8 cellular contexts compared by ENCODE assay signal in genomic region chr15:98177950-98178848, GRCh38.
DNase-seq lines count a peak whose midpoint lies in the region; ATAC-seq and TF ChIP-seq lines count a peak whose summit lies in the region.

No MANE protein-coding gene starts in this region.

- ATAC-seq in GM18505 (IDR thresholded peaks at IDR 0.05; ENCODE audit: unreplicated experiment) = peak; percentile 88

- DNase-seq in BE2C = peak; percentile 41
- DNase-seq in HL-60 (ENCODE audit: low read depth in 1 of 2, low spot score in 1 of 2) = peak; percentile 12 to 56
- no peak for DNase-seq in ascending aorta (ENCODE audit: low spot score in 2 of 2)
- peak; percentile 21 for DNase-seq in hepatic stellate cell (ENCODE audit: low spot score)
- DNase-seq in skeletal muscle cell (ENCODE audit: low read depth) = peak; percentile 25
- DNase-seq in NCI-H187 (lab: John Stamatoyannopoulos, UW) = no peak

- H3K27me3 ChIP-seq in BE2C (peaks cover 37% of the 10 kb centered on the region), HL-60 (ENCODE audit: insufficient read depth, poor library complexity, severe bottlenecking) (peaks cover 3% of the 10 kb centered on the region), OCI-LY3 (ENCODE audit: low read depth, low read length) (peaks cover 12% of the 10 kb centered on the region), ascending aorta (no peaks in the 10 kb centered on the region)

- no peaks in the 10 kb centered on the region for H3K36me3 ChIP-seq in BE2C
- no peaks in the 10 kb centered on the region for H3K36me3 ChIP-seq in OCI-LY3 (replicated peaks; ENCODE audit: low read depth, low read length)
- H3K36me3 ChIP-seq in ascending aorta = no peaks in the 10 kb centered on the region

- H3K4me3 ChIP-seq in BE2C (ENCODE audit: low read depth, low read length) = no peak overlapping the region
- H3K4me3 ChIP-seq in HL-60 (replicated peaks; ENCODE audit: insufficient read depth, low read length) = no peak overlapping the region
- H3K4me3 ChIP-seq in OCI-LY3 (ENCODE audit: low read length) = no peak overlapping the region
- no peak overlapping the region for H3K4me3 ChIP-seq in ascending aorta
- no peak overlapping the region for H3K4me3 ChIP-seq in skeletal muscle cell (ENCODE audit: low read depth, low read length)

- H3K4me1 ChIP-seq in BE2C = no peaks in the 10 kb centered on the region
- H3K4me1 ChIP-seq in OCI-LY3 (ENCODE audit: low read length) = no peaks in the 10 kb centered on the region
- H3K4me1 ChIP-seq in ascending aorta = no peaks in the 10 kb centered on the region

- H3K27ac ChIP-seq in HL-60 (replicated peaks) = no peak overlapping the region
- no peak overlapping the region for H3K27ac ChIP-seq in OCI-LY3 (ENCODE audit: low read length)
- H3K27ac ChIP-seq in ascending aorta = no peak overlapping the region

- H4K20me1 ChIP-seq in OCI-LY3 (ENCODE audit: insufficient read depth, low read length) = no peaks in the 10 kb centered on the region

- no peak overlapping the region for H3K4me2 ChIP-seq in OCI-LY3 (ENCODE audit: low read length)

- no peaks in the 10 kb centered on the region for H3K79me2 ChIP-seq in OCI-LY3 (ENCODE audit: low read length)

- no peak for TF ChIP-seq POLR2A in GM18505 (IDR thresholded peaks at IDR 0.05; ENCODE audit: borderline replicate concordance, extremely low read depth, insufficient read depth, insufficient read length)

- H3K9me3 ChIP-seq in BE2C (no peaks in the 10 kb centered on the region), OCI-LY3 (ENCODE audit: insufficient read depth, low read length) (no peaks in the 10 kb centered on the region), ascending aorta (no peaks in the 10 kb centered on the region)

- TF ChIP-seq CTCF in BE2C (IDR thresholded peaks at IDR 0.05; ENCODE audit: low read depth, low read length) (peak; percentile 82), HL-60 (IDR thresholded peaks at IDR 0.05; ENCODE audit: insufficient read depth, low read length) (peak; percentile 68), OCI-LY3 (IDR thresholded peaks at IDR 0.05; ENCODE audit: low read depth, low read length) (peak; percentile 64), ascending aorta (IDR thresholded peaks at IDR 0.05) (peak; percentile 36 to 52 (median 42))

- H3K9ac ChIP-seq in OCI-LY3 (ENCODE audit: low read length) = no peak overlapping the region

- H2AFZ ChIP-seq in OCI-LY3 (ENCODE audit: low read depth, low read length) = no peak overlapping the region

- intact Hi-C loops in ascending aorta (cut with DNase I) = loop anchor here (5.0 kb wide), 1 partner anchor 276 kb away; no protein-coding TSS in a partner anchor

Comparison
In these comparisons a context has a peak if more than half of its experiments do, and no peak if none do; other contexts are left out.
1. DNase-seq: peak in BE2C (single experiment), HL-60 (2 of 2), hepatic stellate cell (single experiment) and skeletal muscle cell (single experiment); none in ascending aorta (0 of 2) and NCI-H187 (0 of 2).
2. Peak in every context shown above with its lines, with median percentiles within 50 percentile points of each other: CTCF ChIP-seq.